ENCODE assay signal across 2 cellular contexts in the genomic region with DNA sequence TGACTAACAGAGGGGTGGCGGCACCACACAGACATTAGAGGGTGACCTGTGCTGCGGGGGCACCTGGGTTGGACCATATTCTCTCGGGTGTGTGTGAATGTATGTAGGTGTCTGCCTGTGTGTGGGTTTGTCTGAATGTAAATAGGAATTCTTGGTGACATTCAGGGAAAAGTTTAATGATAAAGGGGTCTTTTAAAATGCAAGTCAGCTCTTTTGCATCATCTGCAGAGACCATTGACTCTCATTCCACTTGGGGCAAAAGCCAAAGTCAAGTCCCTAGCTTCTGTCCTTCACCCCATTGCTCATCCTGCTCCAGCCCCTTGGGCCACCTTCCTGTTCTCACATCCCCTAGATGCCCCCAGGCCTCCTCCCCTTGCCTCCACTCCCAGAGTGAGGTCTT.
TF ChIP-seq lines count a peak whose summit lies in the region.

No MANE protein-coding gene starts in this region.

TF ChIP-seq in GM23338, 12 proteins besides CTCF, POLR2A, EP300 and RAD21 (continues in another document):
- TF ChIP-seq CREB1 (CRISPR knock-in tag; IDR thresholded peaks at IDR 0.05; ENCODE audit: low read depth) (no peak), NANOG (IDR thresholded peaks at IDR 0.05; ENCODE audit: borderline replicate concordance) (no peak), JUNB (IDR thresholded peaks at IDR 0.05; ENCODE audit: unreplicated experiment) (no peak), ZNF331 (CRISPR knock-in tag; IDR thresholded peaks at IDR 0.05; ENCODE audit: low read depth) (no peak), EZH2phosphoT487 (IDR thresholded peaks at IDR 0.05; ENCODE audit: unreplicated experiment) (no peak), ZNF114 (CRISPR knock-in tag; IDR thresholded peaks at IDR 0.05) (no peak), POLR2AphosphoS5 (IDR thresholded peaks at IDR 0.05; ENCODE audit: low read depth) (no peak)
- TF ChIP-seq, protein P1, sequence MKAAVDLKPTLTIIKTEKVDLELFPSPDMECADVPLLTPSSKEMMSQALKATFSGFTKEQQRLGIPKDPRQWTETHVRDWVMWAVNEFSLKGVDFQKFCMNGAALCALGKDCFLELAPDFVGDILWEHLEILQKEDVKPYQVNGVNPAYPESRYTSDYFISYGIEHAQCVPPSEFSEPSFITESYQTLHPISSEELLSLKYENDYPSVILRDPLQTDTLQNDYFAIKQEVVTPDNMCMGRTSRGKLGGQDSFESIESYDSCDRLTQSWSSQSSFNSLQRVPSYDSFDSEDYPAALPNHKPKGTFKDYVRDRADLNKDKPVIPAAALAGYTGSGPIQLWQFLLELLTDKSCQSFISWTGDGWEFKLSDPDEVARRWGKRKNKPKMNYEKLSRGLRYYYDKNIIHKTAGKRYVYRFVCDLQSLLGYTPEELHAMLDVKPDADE (IDR thresholded peaks at IDR 0.05): no peak
- TF ChIP-seq, protein P2, sequence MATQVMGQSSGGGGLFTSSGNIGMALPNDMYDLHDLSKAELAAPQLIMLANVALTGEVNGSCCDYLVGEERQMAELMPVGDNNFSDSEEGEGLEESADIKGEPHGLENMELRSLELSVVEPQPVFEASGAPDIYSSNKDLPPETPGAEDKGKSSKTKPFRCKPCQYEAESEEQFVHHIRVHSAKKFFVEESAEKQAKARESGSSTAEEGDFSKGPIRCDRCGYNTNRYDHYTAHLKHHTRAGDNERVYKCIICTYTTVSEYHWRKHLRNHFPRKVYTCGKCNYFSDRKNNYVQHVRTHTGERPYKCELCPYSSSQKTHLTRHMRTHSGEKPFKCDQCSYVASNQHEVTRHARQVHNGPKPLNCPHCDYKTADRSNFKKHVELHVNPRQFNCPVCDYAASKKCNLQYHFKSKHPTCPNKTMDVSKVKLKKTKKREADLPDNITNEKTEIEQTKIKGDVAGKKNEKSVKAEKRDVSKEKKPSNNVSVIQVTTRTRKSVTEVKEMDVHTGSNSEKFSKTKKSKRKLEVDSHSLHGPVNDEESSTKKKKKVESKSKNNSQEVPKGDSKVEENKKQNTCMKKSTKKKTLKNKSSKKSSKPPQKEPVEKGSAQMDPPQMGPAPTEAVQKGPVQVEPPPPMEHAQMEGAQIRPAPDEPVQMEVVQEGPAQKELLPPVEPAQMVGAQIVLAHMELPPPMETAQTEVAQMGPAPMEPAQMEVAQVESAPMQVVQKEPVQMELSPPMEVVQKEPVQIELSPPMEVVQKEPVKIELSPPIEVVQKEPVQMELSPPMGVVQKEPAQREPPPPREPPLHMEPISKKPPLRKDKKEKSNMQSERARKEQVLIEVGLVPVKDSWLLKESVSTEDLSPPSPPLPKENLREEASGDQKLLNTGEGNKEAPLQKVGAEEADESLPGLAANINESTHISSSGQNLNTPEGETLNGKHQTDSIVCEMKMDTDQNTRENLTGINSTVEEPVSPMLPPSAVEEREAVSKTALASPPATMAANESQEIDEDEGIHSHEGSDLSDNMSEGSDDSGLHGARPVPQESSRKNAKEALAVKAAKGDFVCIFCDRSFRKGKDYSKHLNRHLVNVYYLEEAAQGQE (IDR thresholded peaks at IDR 0.05; ENCODE audit: unreplicated experiment): no peak
- TF ChIP-seq, protein P3, sequence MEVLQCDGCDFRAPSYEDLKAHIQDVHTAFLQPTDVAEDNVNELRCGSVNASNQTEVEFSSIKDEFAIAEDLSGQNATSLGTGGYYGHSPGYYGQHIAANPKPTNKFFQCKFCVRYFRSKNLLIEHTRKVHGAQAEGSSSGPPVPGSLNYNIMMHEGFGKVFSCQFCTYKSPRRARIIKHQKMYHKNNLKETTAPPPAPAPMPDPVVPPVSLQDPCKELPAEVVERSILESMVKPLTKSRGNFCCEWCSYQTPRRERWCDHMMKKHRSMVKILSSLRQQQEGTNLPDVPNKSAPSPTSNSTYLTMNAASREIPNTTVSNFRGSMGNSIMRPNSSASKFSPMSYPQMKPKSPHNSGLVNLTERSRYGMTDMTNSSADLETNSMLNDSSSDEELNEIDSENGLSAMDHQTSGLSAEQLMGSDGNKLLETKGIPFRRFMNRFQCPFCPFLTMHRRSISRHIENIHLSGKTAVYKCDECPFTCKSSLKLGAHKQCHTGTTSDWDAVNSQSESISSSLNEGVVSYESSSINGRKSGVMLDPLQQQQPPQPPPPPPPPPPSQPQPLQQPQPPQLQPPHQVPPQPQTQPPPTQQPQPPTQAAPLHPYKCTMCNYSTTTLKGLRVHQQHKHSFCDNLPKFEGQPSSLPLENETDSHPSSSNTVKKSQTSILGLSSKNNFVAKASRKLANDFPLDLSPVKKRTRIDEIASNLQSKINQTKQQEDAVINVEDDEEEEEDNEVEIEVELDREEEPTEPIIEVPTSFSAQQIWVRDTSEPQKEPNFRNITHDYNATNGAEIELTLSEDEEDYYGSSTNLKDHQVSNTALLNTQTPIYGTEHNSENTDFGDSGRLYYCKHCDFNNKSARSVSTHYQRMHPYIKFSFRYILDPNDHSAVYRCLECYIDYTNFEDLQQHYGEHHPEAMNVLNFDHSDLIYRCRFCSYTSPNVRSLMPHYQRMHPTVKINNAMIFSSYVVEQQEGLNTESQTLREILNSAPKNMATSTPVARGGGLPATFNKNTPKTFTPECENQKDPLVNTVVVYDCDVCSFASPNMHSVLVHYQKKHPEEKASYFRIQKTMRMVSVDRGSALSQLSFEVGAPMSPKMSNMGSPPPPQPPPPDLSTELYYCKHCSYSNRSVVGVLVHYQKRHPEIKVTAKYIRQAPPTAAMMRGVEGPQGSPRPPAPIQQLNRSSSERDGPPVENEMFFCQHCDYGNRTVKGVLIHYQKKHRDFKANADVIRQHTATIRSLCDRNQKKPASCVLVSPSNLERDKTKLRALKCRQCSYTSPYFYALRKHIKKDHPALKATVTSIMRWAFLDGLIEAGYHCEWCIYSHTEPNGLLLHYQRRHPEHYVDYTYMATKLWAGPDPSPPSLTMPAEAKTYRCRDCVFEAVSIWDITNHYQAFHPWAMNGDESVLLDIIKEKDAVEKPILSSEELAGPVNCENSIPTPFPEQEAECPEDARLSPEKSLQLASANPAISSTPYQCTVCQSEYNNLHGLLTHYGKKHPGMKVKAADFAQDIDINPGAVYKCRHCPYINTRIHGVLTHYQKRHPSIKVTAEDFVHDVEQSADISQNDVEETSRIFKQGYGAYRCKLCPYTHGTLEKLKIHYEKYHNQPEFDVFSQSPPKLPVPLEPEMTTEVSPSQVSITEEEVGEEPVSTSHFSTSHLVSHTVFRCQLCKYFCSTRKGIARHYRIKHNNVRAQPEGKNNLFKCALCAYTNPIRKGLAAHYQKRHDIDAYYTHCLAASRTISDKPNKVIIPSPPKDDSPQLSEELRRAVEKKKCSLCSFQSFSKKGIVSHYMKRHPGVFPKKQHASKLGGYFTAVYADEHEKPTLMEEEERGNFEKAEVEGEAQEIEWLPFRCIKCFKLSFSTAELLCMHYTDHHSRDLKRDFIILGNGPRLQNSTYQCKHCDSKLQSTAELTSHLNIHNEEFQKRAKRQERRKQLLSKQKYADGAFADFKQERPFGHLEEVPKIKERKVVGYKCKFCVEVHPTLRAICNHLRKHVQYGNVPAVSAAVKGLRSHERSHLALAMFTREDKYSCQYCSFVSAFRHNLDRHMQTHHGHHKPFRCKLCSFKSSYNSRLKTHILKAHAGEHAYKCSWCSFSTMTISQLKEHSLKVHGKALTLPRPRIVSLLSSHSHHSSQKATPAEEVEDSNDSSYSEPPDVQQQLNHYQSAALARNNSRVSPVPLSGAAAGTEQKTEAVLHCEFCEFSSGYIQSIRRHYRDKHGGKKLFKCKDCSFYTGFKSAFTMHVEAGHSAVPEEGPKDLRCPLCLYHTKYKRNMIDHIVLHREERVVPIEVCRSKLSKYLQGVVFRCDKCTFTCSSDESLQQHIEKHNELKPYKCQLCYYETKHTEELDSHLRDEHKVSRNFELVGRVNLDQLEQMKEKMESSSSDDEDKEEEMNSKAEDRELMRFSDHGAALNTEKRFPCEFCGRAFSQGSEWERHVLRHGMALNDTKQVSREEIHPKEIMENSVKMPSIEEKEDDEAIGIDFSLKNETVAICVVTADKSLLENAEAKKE (CRISPR knock-in tag; IDR thresholded peaks at IDR 0.05): no peak

TF ChIP-seq in HepG2, 621 proteins besides CTCF, POLR2A, EP300 and RAD21:
- TF ChIP-seq BHLHE40 (IDR thresholded peaks at IDR 0.05; ENCODE audit: low read length): no peak
- peak; percentile 75 for TF ChIP-seq MAFF (IDR thresholded peaks at IDR 0.05; ENCODE audit: low read depth, low read length)
- no peak for TF ChIP-seq ZNF17 (CRISPR knock-in tag; IDR thresholded peaks at IDR 0.05)
- peak; percentile 58 to 78 for TF ChIP-seq MAFK (conservative IDR thresholded peaks at IDR 0.05 in 1 of 2, IDR thresholded peaks at IDR 0.05 in 1 of 2; ENCODE audit: low read length in 2 of 2)
